Comparison of ENCODE assay signal across 8 cellular contexts in the genomic region with DNA sequence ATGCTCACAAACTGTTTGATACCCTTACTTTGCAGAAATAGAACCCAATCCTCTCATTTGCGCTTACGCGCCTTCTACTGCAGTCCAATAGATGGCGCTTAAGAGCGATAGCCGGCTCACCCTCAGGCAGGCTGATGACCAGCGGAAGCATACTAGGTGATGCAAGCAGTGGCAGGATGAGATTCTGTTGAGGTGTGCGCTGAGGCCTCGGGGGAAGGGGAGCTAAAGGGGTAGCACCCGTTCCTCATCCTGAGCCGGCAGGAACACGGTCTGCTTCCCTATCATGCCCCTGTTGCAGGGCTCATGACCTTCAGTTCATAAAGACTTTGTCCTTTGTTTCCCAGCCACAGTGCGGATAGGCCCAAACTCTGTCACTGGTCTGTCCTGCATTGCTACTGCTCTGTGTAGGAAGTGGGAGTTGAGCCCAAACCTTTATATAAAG.
A peak's percentile ranks its signal among the peaks of the same experiment; 100 is the strongest.
DNase-seq lines count a peak whose midpoint lies in the region; ATAC-seq and TF ChIP-seq lines count a peak whose summit lies in the region.

No MANE protein-coding gene starts in this region.

- H3K9me3 ChIP-seq in HUES64 (ENCODE audit: insufficient read depth, low read depth, low read length) (no peaks in the 10 kb centered on the region), tibial artery (no peaks in the 10 kb centered on the region), esophagus squamous epithelium (no peaks in the 10 kb centered on the region)

- peaks cover 3% of the 10 kb centered on the region; the same call in 1 of the 2 replicates for H3K4me1 ChIP-seq in HUES64 (ENCODE audit: insufficient read depth, low read length)
- H3K4me1 ChIP-seq in tibial artery, result no peaks in the 10 kb centered on the region
- no peaks in the 10 kb centered on the region for H3K4me1 ChIP-seq in esophagus squamous epithelium

- no peak overlapping the region for H3K27ac Mint-ChIP-seq in stimulated activated naive CD8-positive, alpha-beta T cell treated with anti-CD3 and anti-CD28 coated beads, Interleukin-15, amount 100 ng/mL, for 72 hours

- WGBS in HUES64, result 32% methylated on average over 13 of the region's 13 CpGs
- 30 to 42% methylated on average over 11 to 13 of the region's 13 CpGs for WGBS in esophagus squamous epithelium, 2 donors

- 0 out of 2 replicates have a peak overlapping the region, but pooled peaks have one; percentile 26 for H3K9ac ChIP-seq in HUES64 (ENCODE audit: low read depth, low read length)

- no peak for DNase-seq in stimulated activated naive CD8-positive, alpha-beta T cell treated with anti-CD3 and anti-CD28 coated beads, Interleukin-15, amount 100 ng/mL, for 72 hours
- DNase-seq in stimulated activated naive CD8-positive, alpha-beta T cell treated with anti-CD3 and anti-CD28 coated beads, Interleukin-15, Interleukin-2, amounts not matched to agents 100 U/mL and 50 U/mL, for 24 hours, result no peak
- DNase-seq in tibial artery (no peak), dedifferentiated amniotic fluid mesenchymal stem cell (ENCODE audit: extremely low spot score) (no peak), esophagus squamous epithelium (lab: John Stamatoyannopoulos, UW) (no peak), NCI-H1092 (lab: John Stamatoyannopoulos, UW) (no peak)

- ATAC-seq in stimulated activated naive CD8-positive, alpha-beta T cell treated with anti-CD3 and anti-CD28 coated beads, Interleukin-15, amount 100 ng/mL, for 72 hours, result peak; percentile 55
- no peak for ATAC-seq in stimulated activated naive CD8-positive, alpha-beta T cell treated with anti-CD3 and anti-CD28 coated beads, Interleukin-15, Interleukin-2, amounts not matched to agents 100 U/mL and 50 U/mL, for 24 hours
- peak; percentile 59 for ATAC-seq in esophagus mucosa

- intact Hi-C loops in tibial artery (cut with DNase I; ENCODE audit: low total_unique reads), result no loop called here
- intact Hi-C loops in esophagus squamous epithelium (cut with DNase I), result no loop called here

- H3K4me3 Mint-ChIP-seq in stimulated activated naive CD8-positive, alpha-beta T cell treated with anti-CD3 and anti-CD28 coated beads, Interleukin-15, amount 100 ng/mL, for 72 hours, result no peak overlapping the region

- H3K36me3 ChIP-seq in HUES64 (ENCODE audit: insufficient read depth, low read length) (no peaks in the 10 kb centered on the region), tibial artery (no peaks in the 10 kb centered on the region), esophagus squamous epithelium (no peaks in the 10 kb centered on the region)

- H3K27me3 ChIP-seq in HUES64 (ENCODE audit: insufficient read depth, low read length) (no peaks in the 10 kb centered on the region), tibial artery (no peaks in the 10 kb centered on the region), esophagus squamous epithelium (no peaks in the 10 kb centered on the region)

- H3K4me1 Mint-ChIP-seq in stimulated activated naive CD8-positive, alpha-beta T cell treated with anti-CD3 and anti-CD28 coated beads, Interleukin-15, amount 100 ng/mL, for 72 hours, result no peaks in the 10 kb centered on the region

- no peak for TF ChIP-seq POLR2A in esophagus squamous epithelium (IDR thresholded peaks at IDR 0.05)

- TF ChIP-seq CTCF in tibial artery (IDR thresholded peaks at IDR 0.05), result peak in 1 of 2 experiments; percentile 28
- TF ChIP-seq CTCF in esophagus squamous epithelium (IDR thresholded peaks at IDR 0.05), result peak in 1 of 6 experiments; percentile 17

- peaks cover 13 to 16% of the 10 kb centered on the region in 2 donors for H3K9me3 Mint-ChIP-seq in stimulated activated naive CD8-positive, alpha-beta T cell treated with anti-CD3 and anti-CD28 coated beads, Interleukin-15, amount 100 ng/mL, for 72 hours

- no peaks in the 10 kb centered on the region for H3K27me3 Mint-ChIP-seq in stimulated activated naive CD8-positive, alpha-beta T cell treated with anti-CD3 and anti-CD28 coated beads, Interleukin-15, amount 100 ng/mL, for 72 hours

- H3K4me3 ChIP-seq in HUES64 (ENCODE audit: low read length) (no peak overlapping the region), tibial artery (no peak overlapping the region), esophagus squamous epithelium (no peak overlapping the region)

- H3K27ac ChIP-seq in HUES64 (ENCODE audit: low read depth, low read length), result no peak overlapping the region
- H3K27ac ChIP-seq in tibial artery, result no peak overlapping the region
- no peak overlapping the region for H3K27ac ChIP-seq in esophagus squamous epithelium
